ENCODE assay signal across 12 cellular contexts in genomic region chr10:6297951-6298381, GRCh38.
DNase-seq lines count a peak whose midpoint lies in the region; ATAC-seq, FAIRE-seq and TF ChIP-seq lines count a peak whose summit lies in the region.
"Had no signal": no experiment of that assay in that cellular context is flagged by ENCODE, and none has a peak within 500 bp of the region (broad histone marks: within the 10 kb centered on the region; RNA-seq: fewer than 3 reads in every experiment).

No MANE protein-coding gene starts in this region.

- H3K4me3 Mint-ChIP-seq in activated CD4-positive, alpha-beta T cell treated with anti-CD3 and anti-CD28 coated beads for 36 hours, result no peak overlapping the region
- H3K4me3 Mint-ChIP-seq in T-helper 17 cell, result no peak overlapping the region
- H3K4me3 Mint-ChIP-seq: activated CD4-positive, alpha-beta T cell treated with anti-CD3 and anti-CD28 coated beads, Interleukin-2, amount 10 ng/mL, durations not matched to agents 7 days and 5 days had no signal

- H3K36me3 Mint-ChIP-seq in activated CD4-positive, alpha-beta T cell treated with anti-CD3 and anti-CD28 coated beads for 36 hours (ENCODE audit: low read depth), result peaks cover 42% of the 10 kb centered on the region
- peaks cover 2% of the 10 kb centered on the region for H3K36me3 Mint-ChIP-seq in T-helper 17 cell (ENCODE audit: low read depth)

- peaks cover 18% of the 10 kb centered on the region for H3K9me3 Mint-ChIP-seq in activated CD4-positive, alpha-beta T cell treated with anti-CD3 and anti-CD28 coated beads for 36 hours (ENCODE audit: low read depth)

- H3K9me3 ChIP-seq in T-helper 17 cell (ENCODE audit: control insufficient read depth, low read length, poor library complexity, severe bottlenecking), result no peaks in the 10 kb centered on the region
- no peaks in the 10 kb centered on the region for H3K9me3 ChIP-seq in thoracic aorta
- H3K9me3 ChIP-seq: adrenal gland, SJCRH30, thyroid gland had no signal

- CTCF ChIA-PET in activated CD4-positive, alpha-beta T cell treated with anti-CD3 and anti-CD28 coated beads for 36 hours (lab: Charles Lee), result no interaction called here

- H3K4me1 ChIP-seq in thoracic aorta (ENCODE audit: control insufficient read depth in 1 of 2, low read depth in 2 of 2), result peaks cover 44 to 65% of the 10 kb centered on the region in 2 donors
- H3K4me1 ChIP-seq: adrenal gland, SJCRH30 had no signal

- H3K36me3 ChIP-seq in thoracic aorta, result no peaks in the 10 kb centered on the region
- H3K36me3 ChIP-seq: adrenal gland, SJCRH30, thyroid gland had no signal

- no peak for DNase-seq in activated CD4-positive, alpha-beta T cell treated with anti-CD3 and anti-CD28 coated beads for 36 hours
- no peak for DNase-seq in activated CD4-positive, alpha-beta T cell treated with anti-CD3 and anti-CD28 coated beads for 48 hours
- DNase-seq in T-helper 17 cell (no peak), kidney glomerular epithelial cell (lab: John Stamatoyannopoulos, UW) (peak; percentile 29), thoracic aorta (ENCODE audit: low spot score) (no peak), GM19239 (ENCODE audit: insufficient read length, low spot score) (no peak), NCI-H1105 (lab: John Stamatoyannopoulos, UW) (no peak), cardiac septum (ENCODE audit: low spot score) (no peak)
- DNase-seq: activated CD4-positive, alpha-beta T cell treated with anti-CD3 and anti-CD28 coated beads, Interleukin-2, amount 10 ng/mL, durations not matched to agents 7 days and 5 days; SJCRH30; thyroid gland had no signal

- FAIRE-seq in GM19239 (lab: Jason Lieb, UNC), result no peak

- intact Hi-C loops in activated CD4-positive, alpha-beta T cell treated with anti-CD3 and anti-CD28 coated beads for 36 hours (cut with DNase I, micrococcal nuclease), result no loop called here
- intact Hi-C loops in cardiac septum (cut with DNase I), result no loop called here

- POLR2A ChIA-PET in activated CD4-positive, alpha-beta T cell treated with anti-CD3 and anti-CD28 coated beads for 36 hours (lab: Charles Lee), result no interaction called here

- no peak overlapping the region for H3K4me3 ChIP-seq in thoracic aorta
- H3K4me3 ChIP-seq: adrenal gland, SJCRH30, thyroid gland had no signal

- no peak for TF ChIP-seq CTCF in thoracic aorta (IDR thresholded peaks at IDR 0.05)

- ATAC-seq in activated CD4-positive, alpha-beta T cell treated with anti-CD3 and anti-CD28 coated beads for 36 hours, result no peak
- no peak for ATAC-seq in T-helper 17 cell
- ATAC-seq in thoracic aorta (ENCODE audit: insufficient number of reproducible peaks, low FRiP score, low read depth), result peak; percentile 87

- H3K4me1 Mint-ChIP-seq in activated CD4-positive, alpha-beta T cell treated with anti-CD3 and anti-CD28 coated beads for 36 hours, result peaks cover 75% of the 10 kb centered on the region
- H3K4me1 Mint-ChIP-seq in T-helper 17 cell, result peaks cover 35% of the 10 kb centered on the region

- H3K27ac Mint-ChIP-seq in activated CD4-positive, alpha-beta T cell treated with anti-CD3 and anti-CD28 coated beads for 36 hours, result peak overlapping the region; percentile 74
- H3K27ac Mint-ChIP-seq in T-helper 17 cell, result peak overlapping the region; percentile 80
- H3K27ac Mint-ChIP-seq: activated CD4-positive, alpha-beta T cell treated with anti-CD3 and anti-CD28 coated beads, Interleukin-2, amount 10 ng/mL, durations not matched to agents 7 days and 5 days had no signal

- no peaks in the 10 kb centered on the region for H3K27me3 Mint-ChIP-seq in activated CD4-positive, alpha-beta T cell treated with anti-CD3 and anti-CD28 coated beads for 36 hours
- H3K27me3 Mint-ChIP-seq in T-helper 17 cell, result no peaks in the 10 kb centered on the region
- H3K27me3 Mint-ChIP-seq: activated CD4-positive, alpha-beta T cell treated with anti-CD3 and anti-CD28 coated beads, Interleukin-2, amount 10 ng/mL, durations not matched to agents 7 days and 5 days had no signal

- H3K27me3 ChIP-seq in thoracic aorta (replicated peaks; ENCODE audit: insufficient read depth), result no peaks in the 10 kb centered on the region
- H3K27me3 ChIP-seq: adrenal gland, SJCRH30, thyroid gland had no signal

- H3K27ac ChIP-seq in thoracic aorta, result peak overlapping the region; percentile 77 to 81
- H3K27ac ChIP-seq: adrenal gland, SJCRH30, thyroid gland had no signal
